1 cellular context compared by ENCODE assay signal in the genomic region with DNA sequence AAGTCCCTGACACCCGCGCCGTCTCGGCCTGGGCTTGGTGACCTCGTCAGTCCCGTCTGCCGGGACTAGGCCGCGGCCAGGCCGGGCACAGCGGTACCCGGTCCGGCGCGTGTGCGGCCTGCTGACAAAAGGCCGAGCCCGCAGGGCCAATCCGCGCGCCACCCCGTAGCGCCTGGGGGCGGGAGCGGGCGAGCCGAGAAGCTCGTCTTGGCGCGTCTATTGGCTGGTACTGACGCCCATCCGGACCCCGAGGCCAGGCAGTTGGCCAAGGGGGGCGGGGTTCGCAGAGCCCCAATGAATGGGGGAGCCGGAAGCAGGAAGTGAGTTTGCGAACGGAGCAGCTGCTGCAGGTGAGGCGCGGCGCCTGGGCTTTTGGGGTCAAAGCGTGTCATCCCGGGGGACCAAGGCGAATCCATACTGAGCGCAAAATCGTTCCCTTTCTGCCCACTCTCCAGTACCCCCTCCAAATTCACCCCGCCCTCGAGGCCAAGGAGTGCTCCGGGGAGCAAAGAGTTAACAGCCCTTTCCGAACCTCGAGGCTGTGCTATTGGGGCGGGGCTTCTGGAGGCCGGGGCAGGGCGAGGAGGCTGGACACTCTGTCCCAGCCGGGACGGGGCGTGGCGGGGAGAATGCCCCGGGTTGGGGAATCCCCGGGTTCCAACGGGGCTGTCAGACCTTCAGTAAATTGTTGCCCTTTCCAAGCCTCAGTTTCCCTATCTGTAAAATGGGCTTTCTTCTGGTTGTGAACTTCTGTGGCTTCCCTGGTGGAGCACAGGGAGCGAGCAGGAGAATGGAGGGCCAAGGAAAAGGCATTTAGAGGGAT.
TF ChIP-seq lines count a peak whose summit lies in the region.

A gene with protein sequence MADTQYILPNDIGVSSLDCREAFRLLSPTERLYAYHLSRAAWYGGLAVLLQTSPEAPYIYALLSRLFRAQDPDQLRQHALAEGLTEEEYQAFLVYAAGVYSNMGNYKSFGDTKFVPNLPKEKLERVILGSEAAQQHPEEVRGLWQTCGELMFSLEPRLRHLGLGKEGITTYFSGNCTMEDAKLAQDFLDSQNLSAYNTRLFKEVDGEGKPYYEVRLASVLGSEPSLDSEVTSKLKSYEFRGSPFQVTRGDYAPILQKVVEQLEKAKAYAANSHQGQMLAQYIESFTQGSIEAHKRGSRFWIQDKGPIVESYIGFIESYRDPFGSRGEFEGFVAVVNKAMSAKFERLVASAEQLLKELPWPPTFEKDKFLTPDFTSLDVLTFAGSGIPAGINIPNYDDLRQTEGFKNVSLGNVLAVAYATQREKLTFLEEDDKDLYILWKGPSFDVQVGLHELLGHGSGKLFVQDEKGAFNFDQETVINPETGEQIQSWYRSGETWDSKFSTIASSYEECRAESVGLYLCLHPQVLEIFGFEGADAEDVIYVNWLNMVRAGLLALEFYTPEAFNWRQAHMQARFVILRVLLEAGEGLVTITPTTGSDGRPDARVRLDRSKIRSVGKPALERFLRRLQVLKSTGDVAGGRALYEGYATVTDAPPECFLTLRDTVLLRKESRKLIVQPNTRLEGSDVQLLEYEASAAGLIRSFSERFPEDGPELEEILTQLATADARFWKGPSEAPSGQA (plus strand): TSS at position 319 of the 823 bp plus-strand sequence. CDS start 1,767 bp downstream, outside the sequence.

TF ChIP-seq in K562, 482 proteins besides CTCF, POLR2A, EP300 and RAD21 (continued from another document and continues in another):
- TF ChIP-seq, protein P1, sequence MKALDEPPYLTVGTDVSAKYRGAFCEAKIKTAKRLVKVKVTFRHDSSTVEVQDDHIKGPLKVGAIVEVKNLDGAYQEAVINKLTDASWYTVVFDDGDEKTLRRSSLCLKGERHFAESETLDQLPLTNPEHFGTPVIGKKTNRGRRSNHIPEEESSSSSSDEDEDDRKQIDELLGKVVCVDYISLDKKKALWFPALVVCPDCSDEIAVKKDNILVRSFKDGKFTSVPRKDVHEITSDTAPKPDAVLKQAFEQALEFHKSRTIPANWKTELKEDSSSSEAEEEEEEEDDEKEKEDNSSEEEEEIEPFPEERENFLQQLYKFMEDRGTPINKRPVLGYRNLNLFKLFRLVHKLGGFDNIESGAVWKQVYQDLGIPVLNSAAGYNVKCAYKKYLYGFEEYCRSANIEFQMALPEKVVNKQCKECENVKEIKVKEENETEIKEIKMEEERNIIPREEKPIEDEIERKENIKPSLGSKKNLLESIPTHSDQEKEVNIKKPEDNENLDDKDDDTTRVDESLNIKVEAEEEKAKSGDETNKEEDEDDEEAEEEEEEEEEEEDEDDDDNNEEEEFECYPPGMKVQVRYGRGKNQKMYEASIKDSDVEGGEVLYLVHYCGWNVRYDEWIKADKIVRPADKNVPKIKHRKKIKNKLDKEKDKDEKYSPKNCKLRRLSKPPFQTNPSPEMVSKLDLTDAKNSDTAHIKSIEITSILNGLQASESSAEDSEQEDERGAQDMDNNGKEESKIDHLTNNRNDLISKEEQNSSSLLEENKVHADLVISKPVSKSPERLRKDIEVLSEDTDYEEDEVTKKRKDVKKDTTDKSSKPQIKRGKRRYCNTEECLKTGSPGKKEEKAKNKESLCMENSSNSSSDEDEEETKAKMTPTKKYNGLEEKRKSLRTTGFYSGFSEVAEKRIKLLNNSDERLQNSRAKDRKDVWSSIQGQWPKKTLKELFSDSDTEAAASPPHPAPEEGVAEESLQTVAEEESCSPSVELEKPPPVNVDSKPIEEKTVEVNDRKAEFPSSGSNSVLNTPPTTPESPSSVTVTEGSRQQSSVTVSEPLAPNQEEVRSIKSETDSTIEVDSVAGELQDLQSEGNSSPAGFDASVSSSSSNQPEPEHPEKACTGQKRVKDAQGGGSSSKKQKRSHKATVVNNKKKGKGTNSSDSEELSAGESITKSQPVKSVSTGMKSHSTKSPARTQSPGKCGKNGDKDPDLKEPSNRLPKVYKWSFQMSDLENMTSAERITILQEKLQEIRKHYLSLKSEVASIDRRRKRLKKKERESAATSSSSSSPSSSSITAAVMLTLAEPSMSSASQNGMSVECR (CRISPR knock-in tag; IDR thresholded peaks at IDR 0.05): peak; percentile 82
- TF ChIP-seq ZNF384 (IDR thresholded peaks at IDR 0.05; ENCODE audit: low read depth, low read length) (no peak), ZNF764 (CRISPR knock-in tag; IDR thresholded peaks at IDR 0.05; ENCODE audit: low read depth) (no peak), SMAD4 (CRISPR knock-in tag; conservative IDR thresholded peaks at IDR 0.05) (0 out of 2 replicates have a peak, but pooled peaks have one; percentile 33), TAF15 (IDR thresholded peaks at IDR 0.05; ENCODE audit: low read depth, low read length) (no peak), TFAM (CRISPR knock-in tag; conservative IDR thresholded peaks at IDR 0.05) (no peak), ILK (tag; IDR thresholded peaks at IDR 0.05; ENCODE audit: borderline replicate concordance, low read depth) (no peak), PURB (CRISPR knock-in tag; IDR thresholded peaks at IDR 0.05; ENCODE audit: low read depth) (no peak), MAFF (IDR thresholded peaks at IDR 0.05; ENCODE audit: low read length) (0 out of 2 replicates have a peak, but pooled peaks have one; percentile 1), ZNF507 (tag; conservative IDR thresholded peaks at IDR 0.05) (no peak), YY1 (IDR thresholded peaks at IDR 0.05; ENCODE audit: borderline replicate concordance in 1 of 3, control insufficient read depth in 1 of 3, extremely low read depth in 1 of 3, insufficient read depth in 3 of 3, insufficient read length in 1 of 3, insufficient replicate concordance in 2 of 3, low read depth in 1 of 3, low read length in 2 of 3) (peak in 1 of 3 experiments; percentile 10), CHCHD3 (CRISPR knock-in tag; IDR thresholded peaks at IDR 0.05) (no peak), ELF1 (tag; IDR thresholded peaks at IDR 0.05) (peak; percentile 98), ZNF274 (IDR thresholded peaks at IDR 0.05; ENCODE audit: borderline replicate concordance, low read depth, low read length) (no peak), BDP1 (IDR thresholded peaks at IDR 0.05; ENCODE audit: insufficient read depth, insufficient read length) (no peak), MBD2 (IDR thresholded peaks at IDR 0.05; ENCODE audit: borderline replicate concordance, low read depth) (peak; percentile 83; the same call in 1 of the 2 replicates), SIX5 (IDR thresholded peaks at IDR 0.05; ENCODE audit: borderline replicate concordance in 1 of 2, insufficient read depth in 1 of 2, low read depth in 1 of 2, low read length in 2 of 2) (no peak), KLF6 (CRISPR knock-in tag; IDR thresholded peaks at IDR 0.05; ENCODE audit: borderline replicate concordance) (no peak), ESRRB (CRISPR knock-in tag; IDR thresholded peaks at IDR 0.05; ENCODE audit: borderline replicate concordance) (no peak), SIRT6 (IDR thresholded peaks at IDR 0.05; ENCODE audit: low read depth, low read length) (no peak), ZNF79 (CRISPR knock-in tag; IDR thresholded peaks at IDR 0.05; ENCODE audit: low read depth) (no peak), NFIC (IDR thresholded peaks at IDR 0.05) (peak; percentile 89), ZNF24 (IDR thresholded peaks at IDR 0.05) (peak; percentile 80), BRD4 (IDR thresholded peaks at IDR 0.05) (no peak)
- TF ChIP-seq, protein P2, sequence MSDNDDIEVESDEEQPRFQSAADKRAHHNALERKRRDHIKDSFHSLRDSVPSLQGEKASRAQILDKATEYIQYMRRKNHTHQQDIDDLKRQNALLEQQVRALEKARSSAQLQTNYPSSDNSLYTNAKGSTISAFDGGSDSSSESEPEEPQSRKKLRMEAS (CRISPR knock-in tag; IDR thresholded peaks at IDR 0.05): peak; percentile 58
- TF ChIP-seq, protein P3, sequence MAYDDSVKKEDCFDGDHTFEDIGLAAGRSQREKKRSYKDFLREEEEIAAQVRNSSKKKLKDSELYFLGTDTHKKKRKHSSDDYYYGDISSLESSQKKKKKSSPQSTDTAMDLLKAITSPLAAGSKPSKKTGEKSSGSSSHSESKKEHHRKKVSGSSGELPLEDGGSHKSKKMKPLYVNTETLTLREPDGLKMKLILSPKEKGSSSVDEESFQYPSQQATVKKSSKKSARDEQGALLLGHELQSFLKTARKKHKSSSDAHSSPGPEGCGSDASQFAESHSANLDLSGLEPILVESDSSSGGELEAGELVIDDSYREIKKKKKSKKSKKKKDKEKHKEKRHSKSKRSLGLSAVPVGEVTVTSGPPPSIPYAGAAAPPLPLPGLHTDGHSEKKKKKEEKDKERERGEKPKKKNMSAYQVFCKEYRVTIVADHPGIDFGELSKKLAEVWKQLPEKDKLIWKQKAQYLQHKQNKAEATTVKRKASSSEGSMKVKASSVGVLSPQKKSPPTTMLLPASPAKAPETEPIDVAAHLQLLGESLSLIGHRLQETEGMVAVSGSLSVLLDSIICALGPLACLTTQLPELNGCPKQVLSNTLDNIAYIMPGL (CRISPR knock-in tag; IDR thresholded peaks at IDR 0.05): no peak; the same call in 1 of the 2 replicates
- TF ChIP-seq, protein P4, sequence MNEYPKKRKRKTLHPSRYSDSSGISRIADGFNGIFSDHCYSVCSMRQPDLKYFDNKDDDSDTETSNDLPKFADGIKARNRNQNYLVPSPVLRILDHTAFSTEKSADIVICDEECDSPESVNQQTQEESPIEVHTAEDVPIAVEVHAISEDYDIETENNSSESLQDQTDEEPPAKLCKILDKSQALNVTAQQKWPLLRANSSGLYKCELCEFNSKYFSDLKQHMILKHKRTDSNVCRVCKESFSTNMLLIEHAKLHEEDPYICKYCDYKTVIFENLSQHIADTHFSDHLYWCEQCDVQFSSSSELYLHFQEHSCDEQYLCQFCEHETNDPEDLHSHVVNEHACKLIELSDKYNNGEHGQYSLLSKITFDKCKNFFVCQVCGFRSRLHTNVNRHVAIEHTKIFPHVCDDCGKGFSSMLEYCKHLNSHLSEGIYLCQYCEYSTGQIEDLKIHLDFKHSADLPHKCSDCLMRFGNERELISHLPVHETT (CRISPR knock-in tag; conservative IDR thresholded peaks at IDR 0.05 in 1 of 2, IDR thresholded peaks at IDR 0.05 in 1 of 2): peak in 1 of 2 experiments; percentile 56; a peak in 1 of 4 replicates
- TF ChIP-seq, protein P5, sequence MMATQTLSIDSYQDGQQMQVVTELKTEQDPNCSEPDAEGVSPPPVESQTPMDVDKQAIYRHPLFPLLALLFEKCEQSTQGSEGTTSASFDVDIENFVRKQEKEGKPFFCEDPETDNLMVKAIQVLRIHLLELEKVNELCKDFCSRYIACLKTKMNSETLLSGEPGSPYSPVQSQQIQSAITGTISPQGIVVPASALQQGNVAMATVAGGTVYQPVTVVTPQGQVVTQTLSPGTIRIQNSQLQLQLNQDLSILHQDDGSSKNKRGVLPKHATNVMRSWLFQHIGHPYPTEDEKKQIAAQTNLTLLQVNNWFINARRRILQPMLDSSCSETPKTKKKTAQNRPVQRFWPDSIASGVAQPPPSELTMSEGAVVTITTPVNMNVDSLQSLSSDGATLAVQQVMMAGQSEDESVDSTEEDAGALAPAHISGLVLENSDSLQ (IDR thresholded peaks at IDR 0.05): peak; percentile 99
- TF ChIP-seq, protein P6, sequence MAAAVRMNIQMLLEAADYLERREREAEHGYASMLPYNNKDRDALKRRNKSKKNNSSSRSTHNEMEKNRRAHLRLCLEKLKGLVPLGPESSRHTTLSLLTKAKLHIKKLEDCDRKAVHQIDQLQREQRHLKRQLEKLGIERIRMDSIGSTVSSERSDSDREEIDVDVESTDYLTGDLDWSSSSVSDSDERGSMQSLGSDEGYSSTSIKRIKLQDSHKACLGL (CRISPR knock-in tag; IDR thresholded peaks at IDR 0.05; ENCODE audit: borderline replicate concordance, poor library complexity, severe bottlenecking): no peak
- TF ChIP-seq, protein P7, sequence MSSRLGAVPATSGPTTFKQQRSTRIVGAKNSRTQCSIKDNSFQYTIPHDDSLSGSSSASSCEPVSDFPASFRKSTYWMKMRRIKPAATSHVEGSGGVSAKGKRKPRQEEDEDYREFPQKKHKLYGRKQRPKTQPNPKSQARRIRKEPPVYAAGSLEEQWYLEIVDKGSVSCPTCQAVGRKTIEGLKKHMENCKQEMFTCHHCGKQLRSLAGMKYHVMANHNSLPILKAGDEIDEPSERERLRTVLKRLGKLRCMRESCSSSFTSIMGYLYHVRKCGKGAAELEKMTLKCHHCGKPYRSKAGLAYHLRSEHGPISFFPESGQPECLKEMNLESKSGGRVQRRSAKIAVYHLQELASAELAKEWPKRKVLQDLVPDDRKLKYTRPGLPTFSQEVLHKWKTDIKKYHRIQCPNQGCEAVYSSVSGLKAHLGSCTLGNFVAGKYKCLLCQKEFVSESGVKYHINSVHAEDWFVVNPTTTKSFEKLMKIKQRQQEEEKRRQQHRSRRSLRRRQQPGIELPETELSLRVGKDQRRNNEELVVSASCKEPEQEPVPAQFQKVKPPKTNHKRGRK (tag; IDR thresholded peaks at IDR 0.05): no peak
- TF ChIP-seq, protein P8, sequence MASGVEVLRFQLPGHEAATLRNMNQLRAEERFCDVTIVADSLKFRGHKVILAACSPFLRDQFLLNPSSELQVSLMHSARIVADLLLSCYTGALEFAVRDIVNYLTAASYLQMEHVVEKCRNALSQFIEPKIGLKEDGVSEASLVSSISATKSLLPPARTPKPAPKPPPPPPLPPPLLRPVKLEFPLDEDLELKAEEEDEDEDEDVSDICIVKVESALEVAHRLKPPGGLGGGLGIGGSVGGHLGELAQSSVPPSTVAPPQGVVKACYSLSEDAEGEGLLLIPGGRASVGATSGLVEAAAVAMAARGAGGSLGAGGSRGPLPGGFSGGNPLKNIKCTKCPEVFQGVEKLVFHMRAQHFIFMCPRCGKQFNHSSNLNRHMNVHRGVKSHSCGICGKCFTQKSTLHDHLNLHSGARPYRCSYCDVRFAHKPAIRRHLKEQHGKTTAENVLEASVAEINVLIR (CRISPR knock-in tag; IDR thresholded peaks at IDR 0.05): no peak
- TF ChIP-seq, protein P9, sequence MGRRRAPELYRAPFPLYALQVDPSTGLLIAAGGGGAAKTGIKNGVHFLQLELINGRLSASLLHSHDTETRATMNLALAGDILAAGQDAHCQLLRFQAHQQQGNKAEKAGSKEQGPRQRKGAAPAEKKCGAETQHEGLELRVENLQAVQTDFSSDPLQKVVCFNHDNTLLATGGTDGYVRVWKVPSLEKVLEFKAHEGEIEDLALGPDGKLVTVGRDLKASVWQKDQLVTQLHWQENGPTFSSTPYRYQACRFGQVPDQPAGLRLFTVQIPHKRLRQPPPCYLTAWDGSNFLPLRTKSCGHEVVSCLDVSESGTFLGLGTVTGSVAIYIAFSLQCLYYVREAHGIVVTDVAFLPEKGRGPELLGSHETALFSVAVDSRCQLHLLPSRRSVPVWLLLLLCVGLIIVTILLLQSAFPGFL (CRISPR knock-in tag; IDR thresholded peaks at IDR 0.05): no peak
- TF ChIP-seq, protein P10, sequence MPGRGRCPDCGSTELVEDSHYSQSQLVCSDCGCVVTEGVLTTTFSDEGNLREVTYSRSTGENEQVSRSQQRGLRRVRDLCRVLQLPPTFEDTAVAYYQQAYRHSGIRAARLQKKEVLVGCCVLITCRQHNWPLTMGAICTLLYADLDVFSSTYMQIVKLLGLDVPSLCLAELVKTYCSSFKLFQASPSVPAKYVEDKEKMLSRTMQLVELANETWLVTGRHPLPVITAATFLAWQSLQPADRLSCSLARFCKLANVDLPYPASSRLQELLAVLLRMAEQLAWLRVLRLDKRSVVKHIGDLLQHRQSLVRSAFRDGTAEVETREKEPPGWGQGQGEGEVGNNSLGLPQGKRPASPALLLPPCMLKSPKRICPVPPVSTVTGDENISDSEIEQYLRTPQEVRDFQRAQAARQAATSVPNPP (IDR thresholded peaks at IDR 0.05; ENCODE audit: borderline replicate concordance, insufficient read depth, insufficient read length): no peak
- TF ChIP-seq, protein P11, sequence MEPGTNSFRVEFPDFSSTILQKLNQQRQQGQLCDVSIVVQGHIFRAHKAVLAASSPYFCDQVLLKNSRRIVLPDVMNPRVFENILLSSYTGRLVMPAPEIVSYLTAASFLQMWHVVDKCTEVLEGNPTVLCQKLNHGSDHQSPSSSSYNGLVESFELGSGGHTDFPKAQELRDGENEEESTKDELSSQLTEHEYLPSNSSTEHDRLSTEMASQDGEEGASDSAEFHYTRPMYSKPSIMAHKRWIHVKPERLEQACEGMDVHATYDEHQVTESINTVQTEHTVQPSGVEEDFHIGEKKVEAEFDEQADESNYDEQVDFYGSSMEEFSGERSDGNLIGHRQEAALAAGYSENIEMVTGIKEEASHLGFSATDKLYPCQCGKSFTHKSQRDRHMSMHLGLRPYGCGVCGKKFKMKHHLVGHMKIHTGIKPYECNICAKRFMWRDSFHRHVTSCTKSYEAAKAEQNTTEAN (CRISPR knock-in tag; IDR thresholded peaks at IDR 0.05): no peak
